ENCODE assay signal across 11 cellular contexts in genomic region chr18:23401400-23402347, GRCh38. TPM values are rescaled to one million over a fixed set of nuclear protein-coding genes. Genes with fewer than 3 reads are reported as not detected.
DNase-seq lines count a peak whose midpoint lies in the region; ATAC-seq, FAIRE-seq and TF ChIP-seq lines count a peak whose summit lies in the region.
"Had no signal": no experiment of that assay in that cellular context is flagged by ENCODE, and none has a peak within 500 bp of the region (broad histone marks: within the 10 kb centered on the region; RNA-seq: fewer than 3 reads in every experiment).

No MANE protein-coding gene starts in this region.

- no TSS peak for BruUV-seq in K562 (replicated peaks; lab: Mats Ljungman, UMichigan)

- H3K9ac ChIP-seq in K562 (ENCODE audit: insufficient read depth in 1 of 2, low read depth in 2 of 2, low read length in 2 of 2) (peak overlapping the region in 1 of 2 experiments; percentile 69; a peak in 1 of 4 replicates), liver (ENCODE audit: low read depth in 1 of 2, low read length in 2 of 2) (no peak overlapping the region)

- no peaks in the 10 kb centered on the region for H3K79me2 ChIP-seq in K562 (ENCODE audit: control insufficient read depth, insufficient read depth, low read length)

- POLR2A ChIA-PET in AG04450 (lab: Yijun Ruan, JAX) (interaction anchor here (0.7 kb wide), 1 partner anchor 176 kb away, joined by 3 read pairs; no protein-coding TSS in a partner anchor), K562 (lab: Yijun Ruan, JAX) (interaction anchor here (0.6 kb wide), 1 partner anchor 51 kb away, joined by 3 read pairs; the partner anchor contains the start of gene RIOK3)

- in situ Hi-C loops in K562 (cut with MboI) = no loop called here

- H3K27ac ChIP-seq in AG04450 (ENCODE audit: low read depth, low read length) = peak overlapping the region; percentile 68
- H3K27ac ChIP-seq in K562 (ENCODE audit: extremely low read depth, low read depth, low read length) = no peak overlapping the region
- no peak overlapping the region for H3K27ac ChIP-seq in liver (ENCODE audit: low read depth in 1 of 2, low read length in 2 of 2)
- H3K27ac ChIP-seq: neutrophil had no signal

- no peak overlapping the region for H3K4me3 Mint-ChIP-seq in natural killer cell
- H3K4me3 Mint-ChIP-seq: activated naive CD8-positive, alpha-beta T cell treated with anti-CD3 and anti-CD28 coated beads, Interleukin-2, amount 50 U/mL, for 24 hours; CD8-positive, alpha-beta memory T cell had no signal

- CTCF ChIA-PET in AG04450 (lab: Charles Lee) = interaction anchor here (1.5 kb wide), 1 partner anchor 270 kb away, joined by 5 read pairs; no protein-coding TSS in a partner anchor
- CTCF ChIA-PET in K562 (lab: Yijun Ruan, JAX; ENCODE audit: low intra/inter-chr PET ratio) = no interaction called here

- H3K9me3 Mint-ChIP-seq in natural killer cell = no peaks in the 10 kb centered on the region
- H3K9me3 Mint-ChIP-seq: activated naive CD8-positive, alpha-beta T cell treated with anti-CD3 and anti-CD28 coated beads, Interleukin-2, amount 50 U/mL, for 24 hours; CD8-positive, alpha-beta memory T cell had no signal

- no peak for TF ChIP-seq CTCF in AG04450 (IDR thresholded peaks at IDR 0.05; ENCODE audit: low read depth, low read length)
- TF ChIP-seq CTCF in K562 (IDR thresholded peaks at IDR 0.05 in 2 of 3, conservative IDR thresholded peaks at IDR 0.05 in 1 of 3; ENCODE audit: insufficient read depth in 2 of 3, low read depth in 1 of 3, low read length in 3 of 3) = no peak
- TF ChIP-seq CTCF in liver (IDR thresholded peaks at IDR 0.05; ENCODE audit: low read depth, low read length, missing input control) = no peak
- TF ChIP-seq CTCF in natural killer cell (IDR thresholded peaks at IDR 0.05) = no peak

- intact Hi-C loops in K562 (cut with micrococcal nuclease) (loop anchor here (10.0 kb wide), 1 partner anchor 367 kb away; no protein-coding TSS in a partner anchor), natural killer cell (cut with micrococcal nuclease) (no loop called here)

- TF ChIP-seq POLR2A in K562 (conservative IDR thresholded peaks at IDR 0.05) = no peak

- no peak for TF ChIP-seq EP300 in K562 (IDR thresholded peaks at IDR 0.05; ENCODE audit: low read length)

- FAIRE-seq in K562 (lab: Jason Lieb, UNC) = no peak

- H3K4me3 ChIP-seq in AG04450 (ENCODE audit: low read depth, low read length) (no peak overlapping the region), K562 (no peak overlapping the region), liver (ENCODE audit: low read depth in 1 of 3, low read length in 3 of 3) (no peak overlapping the region)

- TF ChIP-seq RAD21 in K562 (CRISPR knock-in tag; conservative IDR thresholded peaks at IDR 0.05 in 1 of 2, IDR thresholded peaks at IDR 0.05 in 1 of 2) (no peak), liver (IDR thresholded peaks at IDR 0.05) (peak; percentile 4 to 5)

- no peaks in the 10 kb centered on the region for H3K36me3 Mint-ChIP-seq in natural killer cell

- H3K27me3 ChIP-seq in AG04450 (ENCODE audit: control insufficient read depth, insufficient read depth, low read length) (no peaks in the 10 kb centered on the region), K562 (ENCODE audit: control insufficient read depth in 2 of 2, insufficient read depth in 2 of 2, low read length in 2 of 2) (no peaks in the 10 kb centered on the region), liver (ENCODE audit: control insufficient read depth in 4 of 4, insufficient read depth in 4 of 4, low read length in 3 of 4) (no peaks in the 10 kb centered on the region)
- H3K27me3 ChIP-seq: neutrophil had no signal

- ATAC-seq in K562 (peak; percentile 42), natural killer cell (no peak), HG02642 (IDR thresholded peaks at IDR 0.05; ENCODE audit: poor library complexity, unreplicated experiment) (no peak)
- ATAC-seq: activated naive CD8-positive, alpha-beta T cell treated with anti-CD3 and anti-CD28 coated beads, Interleukin-2, amount 50 U/mL, for 24 hours had no signal

- peak; percentile 38 for DNase-seq in AG04450 (ENCODE audit: low read depth, low spot score)
- peak; percentile 33 for DNase-seq in HuH-7.5 (ENCODE audit: low spot score)
- DNase-seq in K562 (ENCODE audit: extremely low read depth in 1 of 4, low spot score in 3 of 4) = no peak
- DNase-seq in stimulated activated CD4-positive, alpha-beta T cell treated with anti-CD3 and anti-CD28 coated beads, Interleukin-2, amount 100 ng/mL, for 48 hours = no peak
- DNase-seq in D341Med (ENCODE audit: low spot score) = no peak
- no peak for DNase-seq in natural killer cell
- DNase-seq: activated naive CD8-positive, alpha-beta T cell treated with anti-CD3 and anti-CD28 coated beads, Interleukin-2, amount 50 U/mL, for 24 hours; CD8-positive, alpha-beta memory T cell had no signal

- H4K20me1 ChIP-seq in K562 (replicated peaks; ENCODE audit: control insufficient read depth, insufficient read depth, low read length) = no peaks in the 10 kb centered on the region; the same call in 1 of the 2 replicates

- no peaks in the 10 kb centered on the region for H3K9me1 ChIP-seq in K562 (ENCODE audit: control insufficient read depth, insufficient read depth, low read length)

- no peak overlapping the region for H3K4me2 ChIP-seq in K562 (ENCODE audit: insufficient read depth, low read length)

- H2AFZ ChIP-seq in K562 (ENCODE audit: low read depth, low read length) = no peak overlapping the region

- H3K4me1 ChIP-seq in K562 (replicated peaks in 1 of 2; ENCODE audit: control insufficient read depth in 2 of 2, insufficient read depth in 2 of 2, low read length in 2 of 2) (no peaks in the 10 kb centered on the region), liver (ENCODE audit: control insufficient read depth in 4 of 4, insufficient read depth in 4 of 4, low read length in 3 of 4) (peaks cover 0 to 9% (median 3%) of the 10 kb centered on the region in 4 donors)

- H3K27me3 Mint-ChIP-seq in natural killer cell (ENCODE audit: low read depth in 2 of 2) = no peaks in the 10 kb centered on the region
- H3K27me3 Mint-ChIP-seq: activated naive CD8-positive, alpha-beta T cell treated with anti-CD3 and anti-CD28 coated beads, Interleukin-2, amount 50 U/mL, for 24 hours; CD8-positive, alpha-beta memory T cell had no signal

- H3K4me1 Mint-ChIP-seq in natural killer cell = peaks cover 27 to 36% of the 10 kb centered on the region in 2 donors

- no peak overlapping the region for H3K27ac Mint-ChIP-seq in natural killer cell
- H3K27ac Mint-ChIP-seq: activated naive CD8-positive, alpha-beta T cell treated with anti-CD3 and anti-CD28 coated beads, Interleukin-2, amount 50 U/mL, for 24 hours had no signal

- H3K9me3 ChIP-seq in AG04450 (ENCODE audit: control insufficient read depth, insufficient read depth, low read length) (no peaks in the 10 kb centered on the region), K562 (replicated peaks; ENCODE audit: control insufficient read depth, insufficient read depth, low read depth, low read length) (no peaks in the 10 kb centered on the region), liver (ENCODE audit: control insufficient read depth in 4 of 4, low read length in 3 of 4) (no peaks in the 10 kb centered on the region)
- H3K9me3 ChIP-seq: neutrophil had no signal

- WGBS in K562 (ENCODE audit: insufficient coverage, low coverage, missing lambda C conversion rate) = 67% methylated on average over 10 of the region's 10 CpGs
- 67% methylated on average over 10 of the region's 10 CpGs for WGBS in liver

- H3K36me3 ChIP-seq in K562 (ENCODE audit: control insufficient read depth, insufficient read depth, low read length) (peaks cover 8% of the 10 kb centered on the region; the same call in 2 of the 3 replicates), liver (ENCODE audit: control insufficient read depth in 4 of 4, insufficient read depth in 3 of 4, low read depth in 1 of 4, low read length in 3 of 4) (peaks cover 0 to 3% (median 0%) of the 10 kb centered on the region in 4 donors)
- H3K36me3 ChIP-seq: neutrophil had no signal

TF ChIP-seq in K562, 482 proteins besides CTCF, POLR2A, EP300 and RAD21:
- TF ChIP-seq YBX1 (IDR thresholded peaks at IDR 0.05) (no peak), POLR2B (IDR thresholded peaks at IDR 0.05; ENCODE audit: low read depth, partially characterized antibody) (no peak), ZNF316 (IDR thresholded peaks at IDR 0.05) (0 out of 2 replicates have a peak, but pooled peaks have one; percentile 35), STAT5B (CRISPR knock-in tag; IDR thresholded peaks at IDR 0.05) (no peak), TAF1 (IDR thresholded peaks at IDR 0.05; ENCODE audit: control insufficient read depth, extremely low read depth, insufficient read depth, low read length, severe bottlenecking) (no peak)

TF ChIP-seq in liver, 16 proteins besides CTCF, POLR2A, EP300 and RAD21 (continues in another document):
- TF ChIP-seq HNF4G (IDR thresholded peaks at IDR 0.05) = no peak
- TF ChIP-seq, protein P1, sequence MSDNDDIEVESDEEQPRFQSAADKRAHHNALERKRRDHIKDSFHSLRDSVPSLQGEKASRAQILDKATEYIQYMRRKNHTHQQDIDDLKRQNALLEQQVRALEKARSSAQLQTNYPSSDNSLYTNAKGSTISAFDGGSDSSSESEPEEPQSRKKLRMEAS (IDR thresholded peaks at IDR 0.05) = no peak

RNA-seq across cellular contexts. Expression of gene RIOK3, which starts 51.4 kb away (rescaled TPM):
- polyA plus RNA-seq in AG04450 (2011; rRNA removed) (36.2 and 48.2 TPM in 2 replicates), K562 (2011; rRNA removed) (85.1 and 89.5 TPM in 2 replicates), K562 (2014; fragmentation: Illumina TruSeq; extraction: Trizol) (71.4 and 80.5 TPM in 2 replicates), K562 (2014; fragmentation: Nextera tagmentation; extraction: Ambion mirVana) (10 to 100 TPM; 21.4 to 39.4 TPM), K562 (2014; rRNA removed) (53.9 and 57.4 TPM in 2 replicates), liver (10 to 100 TPM; 29.9 to 33.4 TPM)
- 26.5 and 39.0 TPM in 2 replicates for polyA minus RNA-seq in AG04450 (2011; rRNA and poly(A)+ RNA removed)
- 90.6 and 225 TPM in 2 replicates for total RNA-seq in K562 (2011; cell fraction: chromatin; rRNA removed; ENCODE audit: low replicate concordance)
- 55.7 and 61.2 TPM in 2 replicates for total RNA-seq in K562 (2011; cell fraction: nucleolus; rRNA removed)
- total RNA-seq in K562 (2011; cell fraction: nucleoplasm; rRNA removed) = 83.1 and 87.0 TPM in 2 replicates
- total RNA-seq in K562 (2014; rRNA removed) (52.1 and 63.1 TPM in 2 replicates), K562 (2014; rRNA removed; fragmentation: Illumina TruSeq; extraction: Trizol) (85.2 and 99.9 TPM in 2 replicates), K562 (2015; rRNA removed; fragmentation: Illumina TruSeq; extraction: Trizol) (72.2 and 73.3 TPM in 2 replicates), K562 (2021) (61.2 and 62.9 TPM in 2 replicates), liver (100 to 1,000 TPM in 1 of 2 donors, 10 to 100 TPM in 1; 52.1 to 104 TPM), natural killer cell (100 to 1,000 TPM; 164 to 233 (median 182) TPM)
- polyA plus RNA-seq in K562 (2011; cell fraction: cytosol; rRNA removed) = 26.9 and 30.9 TPM in 2 replicates
- 50.2 and 79.8 TPM in 2 replicates for polyA plus RNA-seq in K562 (2011; cell fraction: nucleus; rRNA removed)
- polyA plus RNA-seq in K562 (2012) = 67.3 and 78.4 TPM in 2 replicates
- polyA minus RNA-seq in K562 (2011; rRNA and poly(A)+ RNA removed) = 109 and 130 TPM in 2 replicates
- 68.5 and 72.1 TPM in 2 replicates for polyA minus RNA-seq in K562 (2011; cell fraction: cytosol; rRNA and poly(A)+ RNA removed)
- 33.3 and 66.6 TPM in 2 replicates for polyA minus RNA-seq in K562 (2011; cell fraction: nucleus; rRNA and poly(A)+ RNA removed)

Comparison
In these comparisons a context has a peak if more than half of its experiments do, and no peak if none do; other contexts are left out.
1. DNase-seq: peak in AG04450 (single experiment) and HuH-7.5 (single experiment); none in K562 (0 of 4), stimulated activated CD4-positive, alpha-beta T cell treated with anti-CD3 and anti-CD28 coated beads, Interleukin-2, amount 100 ng/mL, for 48 hours (0 of 2), D341Med (single experiment) and natural killer cell (single experiment).